In the genomic region with DNA sequence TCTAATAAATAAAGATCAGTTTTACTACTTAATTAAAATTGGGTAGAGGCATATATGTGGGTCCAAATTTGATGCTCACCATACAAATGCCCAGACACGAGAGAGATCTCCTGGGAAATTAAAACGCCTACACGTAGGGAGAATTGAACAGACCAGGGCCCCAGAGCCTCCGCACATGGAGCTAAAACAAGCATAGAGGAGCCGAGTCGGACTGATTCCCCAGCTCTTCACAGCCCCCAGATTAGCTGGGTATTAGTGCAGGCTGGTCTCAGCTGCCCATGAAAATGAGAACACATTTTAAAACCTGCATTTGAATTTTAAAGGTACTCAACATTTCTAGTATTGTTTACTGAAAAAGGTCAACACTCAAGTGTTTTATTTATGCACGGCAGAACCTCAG, we compare ENCODE assay signal across 26 cellular contexts.
DNase-seq lines count a peak whose midpoint lies in the region; ATAC-seq and TF ChIP-seq lines count a peak whose summit lies in the region.
"Had no signal": no experiment of that assay in that cellular context is flagged by ENCODE, and none has a peak within 500 bp of the region (broad histone marks: within the 10 kb centered on the region; RNA-seq: fewer than 3 reads in every experiment).

No MANE protein-coding gene starts in this region.

- H3K4me3 ChIP-seq in HAP-1 (no peak overlapping the region), WERI-Rb-1 (ENCODE audit: low read depth, low read length) (peak overlapping the region; percentile 18; the same call in 1 of the 2 replicates)
- H3K4me3 ChIP-seq: A549, MG63 had no signal

- no peaks in the 10 kb centered on the region for H3K9me3 ChIP-seq in HAP-1
- no peaks in the 10 kb centered on the region for H3K9me3 ChIP-seq in WERI-Rb-1 (ENCODE audit: severe bottlenecking)
- H3K9me3 ChIP-seq: A549, MG63 had no signal

- DNase-seq in NCI-H2227 (lab: John Stamatoyannopoulos, UW; ENCODE audit: unreplicated experiment) = peak; percentile 5
- no peak for DNase-seq in NCI-H2227 treated with DMSO at 0.1 percent for 48 hours (lab: John Stamatoyannopoulos, UW)
- DNase-seq in HAP-1 (ENCODE audit: low spot score in 2 of 2) = peak; percentile 41 to 53
- DNase-seq in WERI-Rb-1 = peak; percentile 35
- DNase-seq in NOMO-1 treated with DMSO at 0.1 percent for 48 hours (lab: John Stamatoyannopoulos, UW; ENCODE audit: unreplicated experiment) = no peak
- DNase-seq in central memory CD4-positive, alpha-beta T cell = no peak
- DNase-seq: AML-193; C1 segment of cervical spinal cord; CD4-positive, alpha-beta memory T cell; COR-L47; DND-41; HCEC 1CT; IMR-90; KG1; MG63; NCI-H1436 treated with DMSO at 0.1 percent for 48 hours; NCI-H2029; NCI-H2171; NCI-H524; NCI-H748 treated with DMSO at 0.1 percent for 48 hours; NK-92 treated with Interleukin-12 subunit alpha and Interleukin-12 subunit beta, amount 100 ng/mL, for 24 hours; RPMI8226; SHP77; T-cell had no signal

- H3K36me3 ChIP-seq in HAP-1 (replicated peaks) (no peaks in the 10 kb centered on the region), WERI-Rb-1 (no peaks in the 10 kb centered on the region)
- H3K36me3 ChIP-seq: MG63 had no signal

- in situ Hi-C loops in HAP-1 (cut with MboI; ENCODE audit: low sequenced_read_pairs) = no loop called here

- H3K27ac ChIP-seq in WERI-Rb-1 = no peak overlapping the region
- H3K27ac ChIP-seq: A549 had no signal

- no peak for TF ChIP-seq CTCF in WERI-Rb-1 (IDR thresholded peaks at IDR 0.05; ENCODE audit: low read depth, low read length)

- no peaks in the 10 kb centered on the region for H3K27me3 ChIP-seq in HAP-1 (ENCODE audit: low read depth)
- H3K27me3 ChIP-seq in WERI-Rb-1 (ENCODE audit: insufficient read depth, low read depth, severe bottlenecking) = no peaks in the 10 kb centered on the region
- H3K27me3 ChIP-seq: MG63 had no signal

- no peak for ATAC-seq in HG03280 (IDR thresholded peaks at IDR 0.05; ENCODE audit: unreplicated experiment)
- ATAC-seq: A549, T-cell had no signal

- H3K4me1 ChIP-seq in HAP-1 = peaks cover 9% of the 10 kb centered on the region
- H3K4me1 ChIP-seq: A549 had no signal

Comparison
In these comparisons a context has a peak if more than half of its experiments do, and no peak if none do; other contexts are left out.
1. DNase-seq: peak in NCI-H2227 (single experiment), HAP-1 (2 of 2) and WERI-Rb-1 (single experiment); none in NCI-H2227 treated with DMSO at 0.1 percent for 48 hours (single experiment), NOMO-1 treated with DMSO at 0.1 percent for 48 hours (single experiment) and central memory CD4-positive, alpha-beta T cell (single experiment).